ENCODE assay signal across 26 cellular contexts in the genomic region with DNA sequence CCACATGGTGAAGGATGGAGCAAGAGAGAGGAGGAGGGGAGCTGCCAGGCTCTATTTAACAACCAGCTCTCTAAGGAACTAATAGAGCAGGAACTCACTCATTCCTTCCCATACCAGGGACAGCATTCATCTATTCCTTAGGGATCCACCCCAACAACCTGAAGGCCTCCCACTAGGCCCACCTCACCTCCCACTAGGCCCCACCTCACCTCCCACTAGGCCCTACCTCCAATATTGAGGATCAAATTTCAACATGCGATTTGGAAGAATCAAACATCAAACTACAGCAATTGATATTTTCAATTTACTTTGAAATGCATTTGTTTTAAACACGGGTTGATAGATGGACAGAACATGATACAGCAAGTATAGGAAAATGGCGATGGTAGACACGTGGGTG.
"Had no signal": no experiment of that assay in that cellular context is flagged by ENCODE, and none has a peak within 500 bp of the region (broad histone marks: within the 10 kb centered on the region; RNA-seq: fewer than 3 reads in every experiment).

No MANE protein-coding gene starts in this region.

- H3K4me1 ChIP-seq: prostate gland, uterus had no signal

- H3K9me3 ChIP-seq: left lung, lower lobe of right lung, pancreas, prostate gland, sigmoid colon, spleen, suprapubic skin, thoracic aorta, tibial artery, uterus had no signal

- H3K36me3 ChIP-seq: left lung, lower lobe of right lung, pancreas, prostate gland, sigmoid colon, spleen, suprapubic skin, thoracic aorta, tibial artery, uterus had no signal

- ATAC-seq: left colon; left lung; lower lobe of right lung; naive thymus-derived CD8-positive, alpha-beta T cell; pancreas; right cardiac atrium; stimulated activated effector memory CD8-positive, alpha-beta T cell treated with anti-CD3 and anti-CD28 coated beads, Interleukin-12 subunit alpha, Interleukin-12 subunit beta, amount 100 ng/mL, for 72 hours had no signal

- FAIRE-seq: islet of Langerhans, kidney, pancreas, small intestine had no signal

- DNase-seq: immature natural killer cell; kidney; left colon; left lung; lower lobe of right lung; mammary epithelial cell; mesenchymal stem cell; naive thymus-derived CD8-positive, alpha-beta T cell; nucleus accumbens; pancreas; posterior cingulate gyrus; retina; right cardiac atrium; sigmoid colon; small intestine; spleen; stimulated activated CD4-positive, alpha-beta T cell treated with anti-CD3 and anti-CD28 coated beads, Interleukin-4, amount 100 ng/mL, for 24 hours; stimulated activated naive CD4-positive, alpha-beta T cell; tibial artery; trophoblast cell; uterus had no signal

- H3K4me3 ChIP-seq: left lung, lower lobe of right lung, pancreas, prostate gland, sigmoid colon, spleen, suprapubic skin, thoracic aorta, tibial artery, uterus had no signal

- H3K27ac ChIP-seq: left lung, lower lobe of right lung, pancreas, prostate gland, sigmoid colon, spleen, suprapubic skin, thoracic aorta, tibial artery, uterus had no signal

- H3K27me3 ChIP-seq: pancreas, sigmoid colon, suprapubic skin, uterus had no signal
